8 cellular contexts compared by ENCODE assay signal in genomic region chr10:71999360-72000072, GRCh38. TPM values are rescaled to one million over a fixed set of nuclear protein-coding genes. Genes with fewer than 3 reads are reported as not detected.
DNase-seq lines count a peak whose midpoint lies in the region; ATAC-seq and TF ChIP-seq lines count a peak whose summit lies in the region.

No MANE protein-coding gene starts in this region.

- no peak for DNase-seq in DND-41
- DNase-seq in right atrium auricular region (ENCODE audit: low spot score): peak; percentile 84
- DNase-seq in retina: peak; percentile 66
- no peak for DNase-seq in stimulated activated CD4-positive, alpha-beta T cell treated with anti-CD3 and anti-CD28 coated beads, Interleukin-2, amount 100 ng/mL, for 24 hours

- no peak overlapping the region for H3K9ac ChIP-seq in DND-41 (ENCODE audit: low read depth, low read length)

- H3K36me3 ChIP-seq in DND-41 (ENCODE audit: insufficient read depth, low read length): no peaks in the 10 kb centered on the region
- no peaks in the 10 kb centered on the region for H3K36me3 ChIP-seq in right atrium auricular region

- H3K27me3 ChIP-seq in DND-41 (ENCODE audit: insufficient read depth, low read length, poor library complexity) (peaks cover 2% of the 10 kb centered on the region), right atrium auricular region (no peaks in the 10 kb centered on the region)

- no peak overlapping the region for H3K4me2 ChIP-seq in DND-41 (ENCODE audit: insufficient read depth, low read length)

- H3K4me1 ChIP-seq in DND-41 (ENCODE audit: insufficient read depth, low read length) (no peaks in the 10 kb centered on the region), right atrium auricular region (peaks cover 0 to 73% of the 10 kb centered on the region in 2 donors)

- H3K4me3 ChIP-seq in DND-41 (ENCODE audit: low read depth in 1 of 2, low read length in 2 of 2) (no peak overlapping the region), right atrium auricular region (no peak overlapping the region)

- H3K27ac ChIP-seq in DND-41 (ENCODE audit: low read length) (no peak overlapping the region), angular gyrus (ENCODE audit: low read depth, low read length) (peak overlapping the region; percentile 93), right atrium auricular region (peak overlapping the region; percentile 87)

- no peaks in the 10 kb centered on the region for H3K79me2 ChIP-seq in DND-41 (ENCODE audit: insufficient read depth, low read length)

- H2AFZ ChIP-seq in DND-41 (ENCODE audit: low read depth, low read length): no peak overlapping the region

- H3K9me3 ChIP-seq in DND-41 (ENCODE audit: insufficient read depth, low read length, severe bottlenecking) (no peaks in the 10 kb centered on the region), right atrium auricular region (no peaks in the 10 kb centered on the region)

- TF ChIP-seq CTCF in DND-41 (IDR thresholded peaks at IDR 0.05; ENCODE audit: borderline replicate concordance, extremely low read depth, low read length, poor library complexity, severe bottlenecking) (no peak), right atrium auricular region (IDR thresholded peaks at IDR 0.05) (no peak)

- H4K20me1 ChIP-seq in DND-41 (ENCODE audit: insufficient read depth, low read length): no peaks in the 10 kb centered on the region

- ATAC-seq in DND-41 (ENCODE audit: insufficient read depth, low read depth): peak; percentile 35; the same call in 2 of the 3 replicates
- ATAC-seq in GM21576 (IDR thresholded peaks at IDR 0.05; ENCODE audit: unreplicated experiment): no peak
- ATAC-seq in HG03280 (IDR thresholded peaks at IDR 0.05; ENCODE audit: unreplicated experiment): no peak
- ATAC-seq in GM21526 (IDR thresholded peaks at IDR 0.05; ENCODE audit: low FRiP score, unreplicated experiment): no peak

RNA-seq across cellular contexts. Expression of gene CHST3, which starts 35.3 kb away (rescaled TPM):
- 10 to 100 TPM; 21.3 to 45.4 TPM for total RNA-seq in right atrium auricular region

Comparison
In these comparisons a context has a peak if more than half of its experiments do, and no peak if none do; other contexts are left out.
1. DNase-seq: peak in right atrium auricular region (single experiment) and retina (single experiment); none in DND-41 (single experiment) and stimulated activated CD4-positive, alpha-beta T cell treated with anti-CD3 and anti-CD28 coated beads, Interleukin-2, amount 100 ng/mL, for 24 hours (0 of 2).